1 cellular context compared by ENCODE assay signal in the genomic region with DNA sequence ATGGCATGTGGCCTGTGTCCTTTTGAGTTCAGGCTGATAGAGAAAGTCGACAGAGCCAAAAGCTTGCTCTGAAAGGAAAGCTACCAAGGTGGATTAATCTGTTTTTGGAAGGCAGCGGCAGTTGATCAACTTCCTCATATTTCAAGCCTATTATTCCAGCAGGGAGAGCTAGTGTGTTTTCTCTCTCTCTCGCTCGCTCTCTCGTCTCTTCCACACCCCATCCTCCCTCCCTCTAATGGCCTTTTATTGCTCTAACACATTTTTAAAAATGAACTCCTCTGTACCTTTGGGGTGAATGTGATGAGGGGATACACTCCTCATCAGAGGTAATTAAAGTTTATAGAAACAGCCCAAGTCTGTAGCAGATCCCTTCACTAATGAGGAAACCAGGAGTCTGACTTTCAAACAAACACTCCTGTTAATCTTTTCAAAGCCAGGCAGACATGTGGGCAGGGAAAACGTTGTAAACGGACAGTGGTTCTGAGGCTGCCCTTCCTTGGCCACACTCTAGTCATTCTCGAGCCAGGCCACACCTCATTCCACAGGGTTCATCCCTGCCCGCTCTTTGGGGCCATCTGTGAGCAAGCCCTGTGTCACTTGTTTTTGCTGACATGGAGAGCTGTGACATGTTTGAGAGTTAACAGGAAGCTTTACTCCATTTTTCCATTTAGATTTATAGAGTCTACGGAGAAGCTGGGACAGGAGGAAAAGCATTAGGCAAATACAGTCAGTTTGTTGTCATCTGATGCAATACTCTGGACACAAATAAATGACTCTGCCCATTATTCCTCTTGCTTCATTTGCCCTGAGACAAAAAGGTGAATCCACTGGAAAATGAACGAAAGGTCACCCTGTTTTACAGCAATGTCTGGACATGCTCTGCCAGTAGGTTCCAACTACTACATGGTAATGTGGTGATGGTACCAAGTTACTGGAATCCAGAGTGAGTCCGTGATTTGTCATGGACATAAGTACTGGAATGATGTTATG.
TF ChIP-seq lines count a peak whose summit lies in the region.

No MANE protein-coding gene starts in this region.

TF ChIP-seq in HepG2, 621 proteins besides CTCF, POLR2A, EP300 and RAD21 (continued from another document and continues in another):
- TF ChIP-seq, protein P1, sequence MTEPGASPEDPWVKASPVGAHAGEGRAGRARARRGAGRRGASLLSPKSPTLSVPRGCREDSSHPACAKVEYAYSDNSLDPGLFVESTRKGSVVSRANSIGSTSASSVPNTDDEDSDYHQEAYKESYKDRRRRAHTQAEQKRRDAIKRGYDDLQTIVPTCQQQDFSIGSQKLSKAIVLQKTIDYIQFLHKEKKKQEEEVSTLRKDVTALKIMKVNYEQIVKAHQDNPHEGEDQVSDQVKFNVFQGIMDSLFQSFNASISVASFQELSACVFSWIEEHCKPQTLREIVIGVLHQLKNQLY (CRISPR knock-in tag; IDR thresholded peaks at IDR 0.05) = no peak
- no peak for TF ChIP-seq ZNF143 (CRISPR knock-in tag; IDR thresholded peaks at IDR 0.05)
- no peak for TF ChIP-seq ZNF570 (CRISPR knock-in tag; IDR thresholded peaks at IDR 0.05; ENCODE audit: borderline replicate concordance)
- TF ChIP-seq ZNF839 (CRISPR knock-in tag; IDR thresholded peaks at IDR 0.05; ENCODE audit: borderline replicate concordance) = no peak
- TF ChIP-seq CEBPB (IDR thresholded peaks at IDR 0.05; ENCODE audit: borderline replicate concordance, low read depth, low read length) = peak; percentile 93
- TF ChIP-seq SAP130 (CRISPR knock-in tag; IDR thresholded peaks at IDR 0.05; ENCODE audit: low read depth) = peak; percentile 13; the same call in 1 of the 2 replicates
- TF ChIP-seq ZNF614 (CRISPR knock-in tag; IDR thresholded peaks at IDR 0.05; ENCODE audit: borderline replicate concordance) = 0 out of 2 replicates have a peak, but pooled peaks have one; percentile 42
- no peak for TF ChIP-seq ZNF674 (CRISPR knock-in tag; IDR thresholded peaks at IDR 0.05; ENCODE audit: low read depth)
- TF ChIP-seq ZNF607 (CRISPR knock-in tag; IDR thresholded peaks at IDR 0.05; ENCODE audit: borderline replicate concordance) = no peak
- TF ChIP-seq FOXJ3 (CRISPR knock-in tag; IDR thresholded peaks at IDR 0.05; ENCODE audit: borderline replicate concordance) = peak; percentile 24; the same call in 1 of the 2 replicates
- TF ChIP-seq SP2 (CRISPR knock-in tag; IDR thresholded peaks at IDR 0.05) = no peak
- no peak for TF ChIP-seq RCOR2 (CRISPR knock-in tag; IDR thresholded peaks at IDR 0.05)
- TF ChIP-seq FOXK1 (CRISPR knock-in tag; IDR thresholded peaks at IDR 0.05; ENCODE audit: borderline replicate concordance, low read depth) = no peak
- no peak for TF ChIP-seq ZNF263 (CRISPR knock-in tag; IDR thresholded peaks at IDR 0.05)
- no peak for TF ChIP-seq PHF20 (CRISPR knock-in tag; IDR thresholded peaks at IDR 0.05)
- no peak for TF ChIP-seq STAT5B (CRISPR knock-in tag; IDR thresholded peaks at IDR 0.05)
- no peak for TF ChIP-seq ZNF232 (CRISPR knock-in tag; IDR thresholded peaks at IDR 0.05; ENCODE audit: borderline replicate concordance)
- TF ChIP-seq THAP11 (CRISPR knock-in tag; IDR thresholded peaks at IDR 0.05) = no peak
- peak; percentile 57 for TF ChIP-seq ZNF644 (CRISPR knock-in tag; IDR thresholded peaks at IDR 0.05; ENCODE audit: low read depth)
- TF ChIP-seq ZBTB7A (CRISPR knock-in tag; IDR thresholded peaks at IDR 0.05) = no peak
- TF ChIP-seq ZNF678 (CRISPR knock-in tag; IDR thresholded peaks at IDR 0.05) = no peak
- TF ChIP-seq WIZ (CRISPR knock-in tag; IDR thresholded peaks at IDR 0.05) = no peak
- TF ChIP-seq ATF1 (CRISPR knock-in tag; IDR thresholded peaks at IDR 0.05) = no peak
- TF ChIP-seq ZBTB3 (CRISPR knock-in tag; IDR thresholded peaks at IDR 0.05; ENCODE audit: borderline replicate concordance, low read depth) = no peak
- peak; percentile 59 for TF ChIP-seq BCL6 (CRISPR knock-in tag; IDR thresholded peaks at IDR 0.05)
- TF ChIP-seq CREB1 (IDR thresholded peaks at IDR 0.05) = no peak
- 0 out of 2 replicates have a peak, but pooled peaks have one; percentile 13 for TF ChIP-seq CREB1 (CRISPR knock-in tag; IDR thresholded peaks at IDR 0.05)
- TF ChIP-seq SNRNP70 (IDR thresholded peaks at IDR 0.05; ENCODE audit: low read depth, low read length) = no peak
- peak; percentile 57 for TF ChIP-seq POGZ (CRISPR knock-in tag; IDR thresholded peaks at IDR 0.05)
- no peak for TF ChIP-seq ISL2 (CRISPR knock-in tag; IDR thresholded peaks at IDR 0.05)
- no peak for TF ChIP-seq MBD4 (IDR thresholded peaks at IDR 0.05; ENCODE audit: borderline replicate concordance, low read length)
- TF ChIP-seq, protein P2, sequence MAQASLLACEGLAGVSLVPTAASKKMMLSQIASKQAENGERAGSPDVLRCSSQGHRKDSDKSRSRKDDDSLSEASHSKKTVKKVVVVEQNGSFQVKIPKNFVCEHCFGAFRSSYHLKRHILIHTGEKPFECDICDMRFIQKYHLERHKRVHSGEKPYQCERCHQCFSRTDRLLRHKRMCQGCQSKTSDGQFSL (CRISPR knock-in tag; IDR thresholded peaks at IDR 0.05) = no peak
- TF ChIP-seq, protein P3, sequence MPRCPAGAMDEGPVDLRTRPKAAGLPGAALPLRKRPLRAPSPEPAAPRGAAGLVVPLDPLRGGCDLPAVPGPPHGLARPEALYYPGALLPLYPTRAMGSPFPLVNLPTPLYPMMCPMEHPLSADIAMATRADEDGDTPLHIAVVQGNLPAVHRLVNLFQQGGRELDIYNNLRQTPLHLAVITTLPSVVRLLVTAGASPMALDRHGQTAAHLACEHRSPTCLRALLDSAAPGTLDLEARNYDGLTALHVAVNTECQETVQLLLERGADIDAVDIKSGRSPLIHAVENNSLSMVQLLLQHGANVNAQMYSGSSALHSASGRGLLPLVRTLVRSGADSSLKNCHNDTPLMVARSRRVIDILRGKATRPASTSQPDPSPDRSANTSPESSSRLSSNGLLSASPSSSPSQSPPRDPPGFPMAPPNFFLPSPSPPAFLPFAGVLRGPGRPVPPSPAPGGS (CRISPR knock-in tag; IDR thresholded peaks at IDR 0.05) = no peak
- TF ChIP-seq FOSL2 (CRISPR knock-in tag; IDR thresholded peaks at IDR 0.05) = peak; percentile 75
- 0 out of 2 replicates have a peak, but pooled peaks have one; percentile 26 for TF ChIP-seq ZNF772 (CRISPR knock-in tag; IDR thresholded peaks at IDR 0.05)
- no peak for TF ChIP-seq HMG20B (CRISPR knock-in tag; conservative IDR thresholded peaks at IDR 0.05)
- TF ChIP-seq ZC3H4 (CRISPR knock-in tag; IDR thresholded peaks at IDR 0.05; ENCODE audit: borderline replicate concordance) = no peak
- TF ChIP-seq FOXK2 (IDR thresholded peaks at IDR 0.05) = no peak
- TF ChIP-seq KLF15 (CRISPR knock-in tag; IDR thresholded peaks at IDR 0.05; ENCODE audit: borderline replicate concordance) = no peak
- TF ChIP-seq ZNF703 (CRISPR knock-in tag; IDR thresholded peaks at IDR 0.05; ENCODE audit: borderline replicate concordance) = no peak
- no peak for TF ChIP-seq MED8 (CRISPR knock-in tag; IDR thresholded peaks at IDR 0.05; ENCODE audit: insufficient replicate concordance)
- TF ChIP-seq MTA1 (CRISPR knock-in tag; IDR thresholded peaks at IDR 0.05; ENCODE audit: borderline replicate concordance) = no peak
- no peak for TF ChIP-seq MYNN (CRISPR knock-in tag; IDR thresholded peaks at IDR 0.05; ENCODE audit: low read depth)
- no peak for TF ChIP-seq FOXA1 (IDR thresholded peaks at IDR 0.05)
- TF ChIP-seq FOXA1 (CRISPR knock-in tag; IDR thresholded peaks at IDR 0.05) = no peak
- no peak for TF ChIP-seq ZFP36L1 (CRISPR knock-in tag; IDR thresholded peaks at IDR 0.05)
- TF ChIP-seq HDAC2 (CRISPR knock-in tag; IDR thresholded peaks at IDR 0.05) = no peak
- TF ChIP-seq ZNF136 (CRISPR knock-in tag; IDR thresholded peaks at IDR 0.05; ENCODE audit: low read depth) = no peak
- no peak for TF ChIP-seq RFXANK (CRISPR knock-in tag; IDR thresholded peaks at IDR 0.05)
- 0 out of 2 replicates have a peak, but pooled peaks have one; percentile 10 for TF ChIP-seq ZNF792 (CRISPR knock-in tag; IDR thresholded peaks at IDR 0.05)
- TF ChIP-seq IKZF1 (IDR thresholded peaks at IDR 0.05) = no peak
- no peak for TF ChIP-seq ZNF749 (CRISPR knock-in tag; IDR thresholded peaks at IDR 0.05; ENCODE audit: borderline replicate concordance)
- TF ChIP-seq, protein P4, sequence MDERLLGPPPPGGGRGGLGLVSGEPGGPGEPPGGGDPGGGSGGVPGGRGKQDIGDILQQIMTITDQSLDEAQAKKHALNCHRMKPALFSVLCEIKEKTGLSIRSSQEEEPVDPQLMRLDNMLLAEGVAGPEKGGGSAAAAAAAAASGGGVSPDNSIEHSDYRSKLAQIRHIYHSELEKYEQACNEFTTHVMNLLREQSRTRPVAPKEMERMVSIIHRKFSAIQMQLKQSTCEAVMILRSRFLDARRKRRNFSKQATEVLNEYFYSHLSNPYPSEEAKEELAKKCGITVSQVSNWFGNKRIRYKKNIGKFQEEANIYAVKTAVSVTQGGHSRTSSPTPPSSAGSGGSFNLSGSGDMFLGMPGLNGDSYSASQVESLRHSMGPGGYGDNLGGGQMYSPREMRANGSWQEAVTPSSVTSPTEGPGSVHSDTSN (CRISPR knock-in tag; IDR thresholded peaks at IDR 0.05) = no peak
- no peak for TF ChIP-seq ZNF780A (CRISPR knock-in tag; IDR thresholded peaks at IDR 0.05)
- TF ChIP-seq SRSF4 (IDR thresholded peaks at IDR 0.05; ENCODE audit: low read depth, low read length, poor library complexity, severe bottlenecking) = no peak
- TF ChIP-seq, protein P5, sequence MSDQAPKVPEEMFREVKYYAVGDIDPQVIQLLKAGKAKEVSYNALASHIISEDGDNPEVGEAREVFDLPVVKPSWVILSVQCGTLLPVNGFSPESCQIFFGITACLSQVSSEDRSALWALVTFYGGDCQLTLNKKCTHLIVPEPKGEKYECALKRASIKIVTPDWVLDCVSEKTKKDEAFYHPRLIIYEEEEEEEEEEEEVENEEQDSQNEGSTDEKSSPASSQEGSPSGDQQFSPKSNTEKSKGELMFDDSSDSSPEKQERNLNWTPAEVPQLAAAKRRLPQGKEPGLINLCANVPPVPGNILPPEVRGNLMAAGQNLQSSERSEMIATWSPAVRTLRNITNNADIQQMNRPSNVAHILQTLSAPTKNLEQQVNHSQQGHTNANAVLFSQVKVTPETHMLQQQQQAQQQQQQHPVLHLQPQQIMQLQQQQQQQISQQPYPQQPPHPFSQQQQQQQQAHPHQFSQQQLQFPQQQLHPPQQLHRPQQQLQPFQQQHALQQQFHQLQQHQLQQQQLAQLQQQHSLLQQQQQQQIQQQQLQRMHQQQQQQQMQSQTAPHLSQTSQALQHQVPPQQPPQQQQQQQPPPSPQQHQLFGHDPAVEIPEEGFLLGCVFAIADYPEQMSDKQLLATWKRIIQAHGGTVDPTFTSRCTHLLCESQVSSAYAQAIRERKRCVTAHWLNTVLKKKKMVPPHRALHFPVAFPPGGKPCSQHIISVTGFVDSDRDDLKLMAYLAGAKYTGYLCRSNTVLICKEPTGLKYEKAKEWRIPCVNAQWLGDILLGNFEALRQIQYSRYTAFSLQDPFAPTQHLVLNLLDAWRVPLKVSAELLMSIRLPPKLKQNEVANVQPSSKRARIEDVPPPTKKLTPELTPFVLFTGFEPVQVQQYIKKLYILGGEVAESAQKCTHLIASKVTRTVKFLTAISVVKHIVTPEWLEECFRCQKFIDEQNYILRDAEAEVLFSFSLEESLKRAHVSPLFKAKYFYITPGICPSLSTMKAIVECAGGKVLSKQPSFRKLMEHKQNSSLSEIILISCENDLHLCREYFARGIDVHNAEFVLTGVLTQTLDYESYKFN (CRISPR knock-in tag; conservative IDR thresholded peaks at IDR 0.05) = no peak; the same call in 1 of the 2 replicates
- TF ChIP-seq ZNF496 (CRISPR knock-in tag; IDR thresholded peaks at IDR 0.05; ENCODE audit: insufficient replicate concordance) = no peak
- TF ChIP-seq SOX13 (IDR thresholded peaks at IDR 0.05) = no peak
- peak in 1 of 2 experiments; percentile 82; a peak in 2 of 4 replicates for TF ChIP-seq SOX13 (CRISPR knock-in tag; conservative IDR thresholded peaks at IDR 0.05 in 1 of 2, IDR thresholded peaks at IDR 0.05 in 1 of 2)
- TF ChIP-seq NCOR1 (IDR thresholded peaks at IDR 0.05; ENCODE audit: borderline replicate concordance, low read length) = no peak
- no peak for TF ChIP-seq PAX8 (CRISPR knock-in tag; IDR thresholded peaks at IDR 0.05; ENCODE audit: borderline replicate concordance)
- no peak for TF ChIP-seq ZNF430 (CRISPR knock-in tag; IDR thresholded peaks at IDR 0.05)
- TF ChIP-seq ZNF768 (CRISPR knock-in tag; IDR thresholded peaks at IDR 0.05) = no peak
- TF ChIP-seq, protein P6, sequence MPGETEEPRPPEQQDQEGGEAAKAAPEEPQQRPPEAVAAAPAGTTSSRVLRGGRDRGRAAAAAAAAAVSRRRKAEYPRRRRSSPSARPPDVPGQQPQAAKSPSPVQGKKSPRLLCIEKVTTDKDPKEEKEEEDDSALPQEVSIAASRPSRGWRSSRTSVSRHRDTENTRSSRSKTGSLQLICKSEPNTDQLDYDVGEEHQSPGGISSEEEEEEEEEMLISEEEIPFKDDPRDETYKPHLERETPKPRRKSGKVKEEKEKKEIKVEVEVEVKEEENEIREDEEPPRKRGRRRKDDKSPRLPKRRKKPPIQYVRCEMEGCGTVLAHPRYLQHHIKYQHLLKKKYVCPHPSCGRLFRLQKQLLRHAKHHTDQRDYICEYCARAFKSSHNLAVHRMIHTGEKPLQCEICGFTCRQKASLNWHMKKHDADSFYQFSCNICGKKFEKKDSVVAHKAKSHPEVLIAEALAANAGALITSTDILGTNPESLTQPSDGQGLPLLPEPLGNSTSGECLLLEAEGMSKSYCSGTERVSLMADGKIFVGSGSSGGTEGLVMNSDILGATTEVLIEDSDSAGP (CRISPR knock-in tag; IDR thresholded peaks at IDR 0.05; ENCODE audit: borderline replicate concordance) = no peak
- no peak for TF ChIP-seq ZBTB21 (CRISPR knock-in tag; IDR thresholded peaks at IDR 0.05)
- peak; percentile 44; the same call in 1 of the 2 replicates for TF ChIP-seq MED1 (CRISPR knock-in tag; IDR thresholded peaks at IDR 0.05)
- no peak for TF ChIP-seq RARG (CRISPR knock-in tag; IDR thresholded peaks at IDR 0.05; ENCODE audit: low read depth)
- TF ChIP-seq SP1 (IDR thresholded peaks at IDR 0.05) = no peak
- no peak for TF ChIP-seq SP1 (CRISPR knock-in tag; IDR thresholded peaks at IDR 0.05)
- TF ChIP-seq MED13 (CRISPR knock-in tag; IDR thresholded peaks at IDR 0.05) = no peak
